ENCODE assay signal across 8 cellular contexts in genomic region chr21:18499761-18500376, GRCh38.
DNase-seq lines count a peak whose midpoint lies in the region; ATAC-seq and TF ChIP-seq lines count a peak whose summit lies in the region.

No MANE protein-coding gene starts in this region.

- no peaks in the 10 kb centered on the region for H3K36me3 Mint-ChIP-seq in neural progenitor cell
- H3K36me3 Mint-ChIP-seq in stimulated activated memory B cell treated with anti-CD40 and anti-IgM and Interleukin-4, amounts not matched to agents 10 μg/mL and 1 μg/mL and 100 μg/mL, for 72 hours, result no peaks in the 10 kb centered on the region

- H3K27ac ChIP-seq in neural progenitor cell, result no peak overlapping the region

- H3K27me3 ChIP-seq in neural progenitor cell, result no peaks in the 10 kb centered on the region

- no peaks in the 10 kb centered on the region for H3F3A ChIP-seq in neural progenitor cell (ENCODE audit: low read depth)

- H3K27ac Mint-ChIP-seq in neural progenitor cell, result no peak overlapping the region
- no peak overlapping the region for H3K27ac Mint-ChIP-seq in stimulated activated memory B cell treated with anti-CD40 and anti-IgM and Interleukin-4, amounts not matched to agents 10 μg/mL and 1 μg/mL and 100 μg/mL, for 72 hours

- H3K36me3 ChIP-seq in neural progenitor cell, result no peaks in the 10 kb centered on the region

- no peaks in the 10 kb centered on the region for H3K79me2 ChIP-seq in neural progenitor cell (ENCODE audit: low read depth)

- H4K20me1 ChIP-seq in neural progenitor cell (ENCODE audit: low read depth), result no peaks in the 10 kb centered on the region

- H3K4me3 ChIP-seq in epithelial cell of esophagus (ENCODE audit: low read length) (no peak overlapping the region), neural progenitor cell (no peak overlapping the region)

- H3K4me1 Mint-ChIP-seq in neural progenitor cell, result no peaks in the 10 kb centered on the region
- H3K4me1 Mint-ChIP-seq in stimulated activated memory B cell treated with anti-CD40 and anti-IgM and Interleukin-4, amounts not matched to agents 10 μg/mL and 1 μg/mL and 100 μg/mL, for 72 hours, result no peaks in the 10 kb centered on the region

- DNase-seq in DMS 273 (lab: John Stamatoyannopoulos, UW; ENCODE audit: unreplicated experiment) (peak; percentile 79), DMS 273 treated with DMSO at 0.1 percent for 48 hours (lab: John Stamatoyannopoulos, UW) (no peak), KBM-7 (peak; percentile 45), SKM-1 (lab: John Stamatoyannopoulos, UW; ENCODE audit: unreplicated experiment) (peak; percentile 16), epithelial cell of esophagus (ENCODE audit: low read depth) (peak; percentile 38), neural progenitor cell (ENCODE audit: low spot score) (peak; percentile 73)

- in situ Hi-C loops in KBM-7 (cut with MboI; ENCODE audit: low pct_unique_long_range_greater_than_20kb, low sequenced_read_pairs), result no loop called here

- H3K4me1 ChIP-seq in neural progenitor cell, result no peaks in the 10 kb centered on the region

- peaks cover 16% of the 10 kb centered on the region for H3K9me3 Mint-ChIP-seq in neural progenitor cell
- H3K9me3 Mint-ChIP-seq in stimulated activated memory B cell treated with anti-CD40 and anti-IgM and Interleukin-4, amounts not matched to agents 10 μg/mL and 1 μg/mL and 100 μg/mL, for 72 hours, result peaks cover 6% of the 10 kb centered on the region

- peak; percentile 50 for TF ChIP-seq CTCF in epithelial cell of esophagus (IDR thresholded peaks at IDR 0.05; ENCODE audit: insufficient read depth, low read depth, low read length, missing control alignments)
- TF ChIP-seq CTCF in neural progenitor cell (IDR thresholded peaks at IDR 0.05), result peak; percentile 96

- H3K4me3 Mint-ChIP-seq in neural progenitor cell, result no peak overlapping the region
- H3K4me3 Mint-ChIP-seq in stimulated activated memory B cell treated with anti-CD40 and anti-IgM and Interleukin-4, amounts not matched to agents 10 μg/mL and 1 μg/mL and 100 μg/mL, for 72 hours, result no peak overlapping the region

- no peaks in the 10 kb centered on the region for H3K27me3 Mint-ChIP-seq in neural progenitor cell (ENCODE audit: insufficient read depth, low read depth)
- H3K27me3 Mint-ChIP-seq in stimulated activated memory B cell treated with anti-CD40 and anti-IgM and Interleukin-4, amounts not matched to agents 10 μg/mL and 1 μg/mL and 100 μg/mL, for 72 hours, result no peaks in the 10 kb centered on the region

- H3K9ac ChIP-seq in neural progenitor cell, result no peak overlapping the region

- no peak overlapping the region for H3K4me2 ChIP-seq in neural progenitor cell

- ATAC-seq in GM21381 (IDR thresholded peaks at IDR 0.05; ENCODE audit: unreplicated experiment), result no peak
- no peak for ATAC-seq in stimulated activated memory B cell treated with anti-CD40 and anti-IgM and Interleukin-4, amounts not matched to agents 10 μg/mL and 1 μg/mL and 100 μg/mL, for 72 hours

- H3K9me3 ChIP-seq in neural progenitor cell (ENCODE audit: low read depth), result no peaks in the 10 kb centered on the region

- H2AFZ ChIP-seq in neural progenitor cell (replicated peaks), result no peak overlapping the region
